In the genomic region with DNA sequence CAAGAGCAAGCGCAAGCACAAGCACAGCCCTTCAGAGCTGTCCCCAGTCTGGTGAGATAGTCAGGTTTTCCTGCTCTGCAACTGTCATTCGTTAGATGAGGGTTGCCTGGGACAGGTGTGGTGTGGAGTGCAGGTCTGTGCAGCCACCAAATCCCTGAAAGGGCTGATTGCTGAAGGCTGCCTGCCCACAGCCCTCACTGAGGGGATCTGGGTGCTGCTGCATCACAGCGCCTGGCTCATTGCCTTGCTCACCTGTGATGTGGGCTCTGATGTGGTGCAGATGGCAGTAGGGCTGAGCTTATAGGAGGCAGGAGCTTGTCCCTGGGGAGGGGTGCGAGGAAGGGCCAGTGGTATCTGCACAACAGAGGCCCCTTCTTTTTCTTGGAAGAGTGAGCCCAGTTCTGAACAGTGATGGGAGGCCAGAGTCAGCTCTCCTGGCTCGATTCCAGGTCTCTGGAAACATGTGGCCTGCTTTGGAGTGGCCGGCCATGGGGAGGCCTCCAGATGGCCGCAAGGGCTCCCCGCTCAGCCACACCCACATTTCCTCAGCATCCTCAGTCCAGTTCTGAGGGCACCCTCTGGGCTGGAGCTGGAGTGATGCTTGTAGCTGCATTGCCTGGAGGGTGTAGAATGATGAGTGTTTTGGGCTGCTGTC, we compare ENCODE assay signal across 11 cellular contexts. TPM values are rescaled to one million over a fixed set of nuclear protein-coding genes. Genes with fewer than 3 reads are reported as not detected.
A peak's percentile ranks its signal among the peaks of the same experiment; 100 is the strongest.
DNase-seq lines count a peak whose midpoint lies in the region; ATAC-seq lines count a peak whose summit lies in the region.
"Had no signal": no experiment of that assay in that cellular context is flagged by ENCODE, and none has a peak within 500 bp of the region (broad histone marks: within the 10 kb centered on the region; RNA-seq: fewer than 3 reads in every experiment).

No MANE protein-coding gene starts in this region.

- no peaks in the 10 kb centered on the region for H3K27me3 Mint-ChIP-seq in central memory CD8-positive, alpha-beta T cell

- peaks cover 61% of the 10 kb centered on the region for H3K4me1 Mint-ChIP-seq in central memory CD8-positive, alpha-beta T cell

- DNase-seq in AG08396 (ENCODE audit: low spot score): peak; percentile 58
- peak; percentile 43 for DNase-seq in GM04504 (ENCODE audit: low read depth)
- no peak for DNase-seq in central memory CD8-positive, alpha-beta T cell (ENCODE audit: low spot score in 2 of 2)
- DNase-seq in left lobe of liver (ENCODE audit: low spot score): no peak
- no peak for DNase-seq in glomerular visceral epithelial cell (ENCODE audit: extremely low spot score)
- DNase-seq in H4 (ENCODE audit: low spot score): no peak
- no peak for DNase-seq in kidney glomerular epithelial cell (lab: John Stamatoyannopoulos, UW)
- DNase-seq: activated CD4-positive, alpha-beta T cell treated with anti-CD3 and anti-CD28 coated beads, Interleukin-2, amount 50 U/mL, for 1 hour; KBM-7; SIG-M5 had no signal

- no peaks in the 10 kb centered on the region for H3K9me3 Mint-ChIP-seq in central memory CD8-positive, alpha-beta T cell

- H3K4me3 Mint-ChIP-seq in central memory CD8-positive, alpha-beta T cell: no peak overlapping the region

- no peak for ATAC-seq in central memory CD8-positive, alpha-beta T cell (replicated peaks; ENCODE audit: extremely low read depth, poor library complexity, severe bottlenecking)
- ATAC-seq in left lobe of liver: peak; percentile 27
- no peak for ATAC-seq in GM18861 (IDR thresholded peaks at IDR 0.05; ENCODE audit: unreplicated experiment)

- peaks cover 18% of the 10 kb centered on the region for H3K36me3 Mint-ChIP-seq in central memory CD8-positive, alpha-beta T cell (ENCODE audit: insufficient read depth)

- H3K27ac Mint-ChIP-seq in central memory CD8-positive, alpha-beta T cell (ENCODE audit: low read depth): peak overlapping the region; percentile 56

RNA-seq across cellular contexts. Expression of a gene that starts 11.4 kb away (rescaled TPM):
- total RNA-seq in left lobe of liver: 29.3 TPM
- total RNA-seq in H4 (2014; rRNA removed; shearing (Covaris generic)): 94.2 and 98.5 TPM in 2 replicates

Comparison
In these comparisons a context has a peak if more than half of its experiments do, and no peak if none do; other contexts are left out.
1. DNase-seq: peak in AG08396 (single experiment) and GM04504 (single experiment); none in central memory CD8-positive, alpha-beta T cell (0 of 2), left lobe of liver (single experiment), glomerular visceral epithelial cell (single experiment), H4 (single experiment) and kidney glomerular epithelial cell (single experiment).